In the genomic region with DNA sequence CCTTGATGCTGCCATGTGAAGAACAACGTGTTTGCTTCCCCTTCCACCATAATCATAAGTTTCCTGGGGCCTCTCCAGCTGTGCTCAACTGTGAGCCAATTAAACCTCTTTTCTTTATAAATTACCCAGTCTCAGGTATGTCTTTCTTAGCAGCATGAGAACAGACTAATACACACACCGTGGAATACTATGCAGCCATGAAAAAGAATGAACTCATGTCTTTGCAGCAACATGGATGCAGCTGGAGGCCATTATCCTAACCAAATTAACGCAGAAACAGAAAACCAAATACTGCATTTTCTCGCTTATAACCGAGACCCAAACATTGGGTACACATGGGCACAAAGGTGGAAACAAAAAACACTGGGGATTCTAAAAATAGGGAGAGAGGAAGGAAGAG, we compare ENCODE assay signal across 10 cellular contexts.
"Had no signal": no experiment of that assay in that cellular context is flagged by ENCODE, and none has a peak within 500 bp of the region (broad histone marks: within the 10 kb centered on the region; RNA-seq: fewer than 3 reads in every experiment).

No MANE protein-coding gene starts in this region.

- FAIRE-seq: H54 had no signal

- DNase-seq: GM23248, GOT3, H7, H9, HCEC 1CT, HFFc6 had no signal

- H3K9ac ChIP-seq: GM23248 had no signal

- H2AFZ ChIP-seq: GM23248, GM23338 had no signal

- H3K36me3 ChIP-seq: HAP-1 had no signal

- H3K27ac ChIP-seq: GM23248 had no signal

- ATAC-seq: GM23338, HCT116 had no signal

- H3K4me2 ChIP-seq: GM23338 had no signal

- H3K4me1 ChIP-seq: HAP-1 had no signal

- H3K4me3 ChIP-seq: GM23248, GM23338, HAP-1 had no signal

- H3K9me3 ChIP-seq: HAP-1 had no signal
